In the genomic region with DNA sequence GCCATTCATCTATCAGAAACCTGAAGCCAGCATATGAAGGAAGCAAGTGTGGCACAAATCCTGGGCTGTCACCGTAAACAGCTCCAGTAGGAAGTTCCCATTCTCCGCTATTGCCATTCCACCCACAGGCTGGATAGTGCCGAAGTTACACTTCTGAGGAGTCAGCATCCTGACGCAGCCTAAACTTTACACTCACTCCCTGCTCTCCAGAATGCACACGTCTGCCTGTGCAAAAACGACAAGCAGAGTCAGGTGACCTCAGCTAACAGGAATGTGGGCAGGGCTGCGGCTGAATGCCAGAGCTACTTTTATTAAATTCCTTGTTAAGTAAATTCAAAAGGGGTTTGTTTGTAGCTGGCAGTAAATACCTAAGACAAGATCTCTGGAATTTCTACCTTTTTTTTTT, we compare ENCODE assay signal across 1 cellular context.
TF ChIP-seq lines count a peak whose summit lies in the region.

No MANE protein-coding gene starts in this region.

TF ChIP-seq in HepG2, 621 proteins besides CTCF, POLR2A, EP300 and RAD21 (continues in another document):
- no peak for TF ChIP-seq PRMT3 (CRISPR knock-in tag; IDR thresholded peaks at IDR 0.05; ENCODE audit: borderline replicate concordance, low read depth)
- no peak for TF ChIP-seq ISL2 (CRISPR knock-in tag; IDR thresholded peaks at IDR 0.05)
- TF ChIP-seq HCFC1 (IDR thresholded peaks at IDR 0.05; ENCODE audit: low read depth, low read length): no peak
- no peak; the same call in 1 of the 2 replicates for TF ChIP-seq ZNF770 (CRISPR knock-in tag; IDR thresholded peaks at IDR 0.05)
- no peak for TF ChIP-seq RFXANK (CRISPR knock-in tag; IDR thresholded peaks at IDR 0.05)
- no peak for TF ChIP-seq SOX13 (IDR thresholded peaks at IDR 0.05)
- TF ChIP-seq SOX13 (CRISPR knock-in tag; conservative IDR thresholded peaks at IDR 0.05 in 1 of 2, IDR thresholded peaks at IDR 0.05 in 1 of 2): 0 out of 4 replicates have a peak, but pooled peaks of 1 of the 2 experiments have one; percentile 6
- TF ChIP-seq IKZF1 (IDR thresholded peaks at IDR 0.05): no peak
- TF ChIP-seq, protein P1, sequence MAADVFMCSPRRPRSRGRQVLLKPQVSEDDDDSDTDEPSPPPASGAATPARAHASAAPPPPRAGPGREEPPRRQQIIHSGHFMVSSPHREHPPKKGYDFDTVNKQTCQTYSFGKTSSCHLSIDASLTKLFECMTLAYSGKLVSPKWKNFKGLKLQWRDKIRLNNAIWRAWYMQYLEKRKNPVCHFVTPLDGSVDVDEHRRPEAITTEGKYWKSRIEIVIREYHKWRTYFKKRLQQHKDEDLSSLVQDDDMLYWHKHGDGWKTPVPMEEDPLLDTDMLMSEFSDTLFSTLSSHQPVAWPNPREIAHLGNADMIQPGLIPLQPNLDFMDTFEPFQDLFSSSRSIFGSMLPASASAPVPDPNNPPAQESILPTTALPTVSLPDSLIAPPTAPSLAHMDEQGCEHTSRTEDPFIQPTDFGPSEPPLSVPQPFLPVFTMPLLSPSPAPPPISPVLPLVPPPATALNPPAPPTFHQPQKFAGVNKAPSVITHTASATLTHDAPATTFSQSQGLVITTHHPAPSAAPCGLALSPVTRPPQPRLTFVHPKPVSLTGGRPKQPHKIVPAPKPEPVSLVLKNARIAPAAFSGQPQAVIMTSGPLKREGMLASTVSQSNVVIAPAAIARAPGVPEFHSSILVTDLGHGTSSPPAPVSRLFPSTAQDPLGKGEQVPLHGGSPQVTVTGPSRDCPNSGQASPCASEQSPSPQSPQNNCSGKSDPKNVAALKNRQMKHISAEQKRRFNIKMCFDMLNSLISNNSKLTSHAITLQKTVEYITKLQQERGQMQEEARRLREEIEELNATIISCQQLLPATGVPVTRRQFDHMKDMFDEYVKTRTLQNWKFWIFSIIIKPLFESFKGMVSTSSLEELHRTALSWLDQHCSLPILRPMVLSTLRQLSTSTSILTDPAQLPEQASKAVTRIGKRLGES (CRISPR knock-in tag; IDR thresholded peaks at IDR 0.05; ENCODE audit: borderline replicate concordance): no peak
- TF ChIP-seq, protein P2, sequence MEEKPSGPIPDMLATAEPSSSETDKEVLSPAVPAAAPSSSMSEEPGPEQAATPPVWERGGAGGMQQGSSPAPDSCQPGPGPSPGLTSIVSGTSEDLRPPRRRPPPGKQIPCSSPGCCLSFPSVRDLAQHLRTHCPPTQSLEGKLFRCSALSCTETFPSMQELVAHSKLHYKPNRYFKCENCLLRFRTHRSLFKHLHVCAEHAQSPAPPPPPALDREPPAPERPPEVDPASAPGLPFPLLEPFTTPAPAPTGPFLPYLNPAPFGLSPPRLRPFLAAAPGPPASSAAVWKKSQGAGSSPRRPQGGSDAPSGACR (CRISPR knock-in tag; IDR thresholded peaks at IDR 0.05): no peak
- TF ChIP-seq STAT5B (CRISPR knock-in tag; IDR thresholded peaks at IDR 0.05): no peak
- TF ChIP-seq, protein P3, sequence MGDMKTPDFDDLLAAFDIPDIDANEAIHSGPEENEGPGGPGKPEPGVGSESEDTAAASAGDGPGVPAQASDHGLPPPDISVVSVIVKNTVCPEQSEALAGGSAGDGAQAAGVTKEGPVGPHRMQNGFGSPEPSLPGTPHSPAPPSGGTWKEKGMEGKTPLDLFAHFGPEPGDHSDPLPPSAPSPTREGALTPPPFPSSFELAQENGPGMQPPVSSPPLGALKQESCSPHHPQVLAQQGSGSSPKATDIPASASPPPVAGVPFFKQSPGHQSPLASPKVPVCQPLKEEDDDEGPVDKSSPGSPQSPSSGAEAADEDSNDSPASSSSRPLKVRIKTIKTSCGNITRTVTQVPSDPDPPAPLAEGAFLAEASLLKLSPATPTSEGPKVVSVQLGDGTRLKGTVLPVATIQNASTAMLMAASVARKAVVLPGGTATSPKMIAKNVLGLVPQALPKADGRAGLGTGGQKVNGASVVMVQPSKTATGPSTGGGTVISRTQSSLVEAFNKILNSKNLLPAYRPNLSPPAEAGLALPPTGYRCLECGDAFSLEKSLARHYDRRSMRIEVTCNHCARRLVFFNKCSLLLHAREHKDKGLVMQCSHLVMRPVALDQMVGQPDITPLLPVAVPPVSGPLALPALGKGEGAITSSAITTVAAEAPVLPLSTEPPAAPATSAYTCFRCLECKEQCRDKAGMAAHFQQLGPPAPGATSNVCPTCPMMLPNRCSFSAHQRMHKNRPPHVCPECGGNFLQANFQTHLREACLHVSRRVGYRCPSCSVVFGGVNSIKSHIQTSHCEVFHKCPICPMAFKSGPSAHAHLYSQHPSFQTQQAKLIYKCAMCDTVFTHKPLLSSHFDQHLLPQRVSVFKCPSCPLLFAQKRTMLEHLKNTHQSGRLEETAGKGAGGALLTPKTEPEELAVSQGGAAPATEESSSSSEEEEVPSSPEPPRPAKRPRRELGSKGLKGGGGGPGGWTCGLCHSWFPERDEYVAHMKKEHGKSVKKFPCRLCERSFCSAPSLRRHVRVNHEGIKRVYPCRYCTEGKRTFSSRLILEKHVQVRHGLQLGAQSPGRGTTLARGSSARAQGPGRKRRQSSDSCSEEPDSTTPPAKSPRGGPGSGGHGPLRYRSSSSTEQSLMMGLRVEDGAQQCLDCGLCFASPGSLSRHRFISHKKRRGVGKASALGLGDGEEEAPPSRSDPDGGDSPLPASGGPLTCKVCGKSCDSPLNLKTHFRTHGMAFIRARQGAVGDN (CRISPR knock-in tag; IDR thresholded peaks at IDR 0.05): no peak; the same call in 1 of the 2 replicates
- TF ChIP-seq ZNF850 (CRISPR knock-in tag; conservative IDR thresholded peaks at IDR 0.05): no peak
- TF ChIP-seq ZMAT3 (CRISPR knock-in tag; conservative IDR thresholded peaks at IDR 0.05): no peak
- TF ChIP-seq HMG20B (CRISPR knock-in tag; conservative IDR thresholded peaks at IDR 0.05): no peak
- peak; percentile 30; the same call in 1 of the 2 replicates for TF ChIP-seq ETV5 (CRISPR knock-in tag; IDR thresholded peaks at IDR 0.05; ENCODE audit: borderline replicate concordance)
- no peak for TF ChIP-seq TCF7L2 (IDR thresholded peaks at IDR 0.05; ENCODE audit: low read depth, low read length)
- TF ChIP-seq, protein P4, sequence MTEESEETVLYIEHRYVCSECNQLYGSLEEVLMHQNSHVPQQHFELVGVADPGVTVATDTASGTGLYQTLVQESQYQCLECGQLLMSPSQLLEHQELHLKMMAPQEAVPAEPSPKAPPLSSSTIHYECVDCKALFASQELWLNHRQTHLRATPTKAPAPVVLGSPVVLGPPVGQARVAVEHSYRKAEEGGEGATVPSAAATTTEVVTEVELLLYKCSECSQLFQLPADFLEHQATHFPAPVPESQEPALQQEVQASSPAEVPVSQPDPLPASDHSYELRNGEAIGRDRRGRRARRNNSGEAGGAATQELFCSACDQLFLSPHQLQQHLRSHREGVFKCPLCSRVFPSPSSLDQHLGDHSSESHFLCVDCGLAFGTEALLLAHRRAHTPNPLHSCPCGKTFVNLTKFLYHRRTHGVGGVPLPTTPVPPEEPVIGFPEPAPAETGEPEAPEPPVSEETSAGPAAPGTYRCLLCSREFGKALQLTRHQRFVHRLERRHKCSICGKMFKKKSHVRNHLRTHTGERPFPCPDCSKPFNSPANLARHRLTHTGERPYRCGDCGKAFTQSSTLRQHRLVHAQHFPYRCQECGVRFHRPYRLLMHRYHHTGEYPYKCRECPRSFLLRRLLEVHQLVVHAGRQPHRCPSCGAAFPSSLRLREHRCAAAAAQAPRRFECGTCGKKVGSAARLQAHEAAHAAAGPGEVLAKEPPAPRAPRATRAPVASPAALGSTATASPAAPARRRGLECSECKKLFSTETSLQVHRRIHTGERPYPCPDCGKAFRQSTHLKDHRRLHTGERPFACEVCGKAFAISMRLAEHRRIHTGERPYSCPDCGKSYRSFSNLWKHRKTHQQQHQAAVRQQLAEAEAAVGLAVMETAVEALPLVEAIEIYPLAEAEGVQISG (CRISPR knock-in tag; IDR thresholded peaks at IDR 0.05): peak; percentile 41; the same call in 1 of the 2 replicates
- TF ChIP-seq CSRNP1 (CRISPR knock-in tag; IDR thresholded peaks at IDR 0.05): 0 out of 2 replicates have a peak, but pooled peaks have one; percentile 37
- no peak for TF ChIP-seq LCORL (IDR thresholded peaks at IDR 0.05)
- peak; percentile 70 for TF ChIP-seq LCORL (CRISPR knock-in tag; IDR thresholded peaks at IDR 0.05)
- no peak for TF ChIP-seq HOXA9 (CRISPR knock-in tag; IDR thresholded peaks at IDR 0.05; ENCODE audit: borderline replicate concordance)
- TF ChIP-seq ZXDC (CRISPR knock-in tag; IDR thresholded peaks at IDR 0.05): no peak
- no peak for TF ChIP-seq TGIF2 (CRISPR knock-in tag; IDR thresholded peaks at IDR 0.05)
- TF ChIP-seq ZNF549 (CRISPR knock-in tag; IDR thresholded peaks at IDR 0.05): no peak
- no peak for TF ChIP-seq ZNF354B (CRISPR knock-in tag; IDR thresholded peaks at IDR 0.05)
- no peak for TF ChIP-seq EEA1 (CRISPR knock-in tag; IDR thresholded peaks at IDR 0.05; ENCODE audit: borderline replicate concordance)
- no peak for TF ChIP-seq NCOA5 (CRISPR knock-in tag; IDR thresholded peaks at IDR 0.05)
- TF ChIP-seq PHF20 (CRISPR knock-in tag; IDR thresholded peaks at IDR 0.05): no peak
- no peak for TF ChIP-seq ZNF747 (CRISPR knock-in tag; IDR thresholded peaks at IDR 0.05; ENCODE audit: borderline replicate concordance)
- TF ChIP-seq IRF2 (CRISPR knock-in tag; IDR thresholded peaks at IDR 0.05): peak; percentile 62; the same call in 1 of the 2 replicates
- no peak for TF ChIP-seq ZNF317 (CRISPR knock-in tag; IDR thresholded peaks at IDR 0.05)
- 0 out of 2 replicates have a peak, but pooled peaks have one; percentile 23 for TF ChIP-seq ZNF788 (CRISPR knock-in tag; IDR thresholded peaks at IDR 0.05; ENCODE audit: borderline replicate concordance)
- no peak for TF ChIP-seq ZNF660 (CRISPR knock-in tag; IDR thresholded peaks at IDR 0.05; ENCODE audit: borderline replicate concordance, low read depth)
- TF ChIP-seq ZNF550 (CRISPR knock-in tag; IDR thresholded peaks at IDR 0.05; ENCODE audit: borderline replicate concordance): no peak
- TF ChIP-seq BRCA1 (CRISPR knock-in tag; IDR thresholded peaks at IDR 0.05): no peak
- TF ChIP-seq JUND (CRISPR knock-in tag; IDR thresholded peaks at IDR 0.05): peak; percentile 94
- peak; percentile 68 for TF ChIP-seq SAP130 (CRISPR knock-in tag; IDR thresholded peaks at IDR 0.05; ENCODE audit: low read depth)
- TF ChIP-seq ZNF761 (CRISPR knock-in tag; conservative IDR thresholded peaks at IDR 0.05): no peak
